20 cellular contexts compared by ENCODE assay signal in the genomic region with DNA sequence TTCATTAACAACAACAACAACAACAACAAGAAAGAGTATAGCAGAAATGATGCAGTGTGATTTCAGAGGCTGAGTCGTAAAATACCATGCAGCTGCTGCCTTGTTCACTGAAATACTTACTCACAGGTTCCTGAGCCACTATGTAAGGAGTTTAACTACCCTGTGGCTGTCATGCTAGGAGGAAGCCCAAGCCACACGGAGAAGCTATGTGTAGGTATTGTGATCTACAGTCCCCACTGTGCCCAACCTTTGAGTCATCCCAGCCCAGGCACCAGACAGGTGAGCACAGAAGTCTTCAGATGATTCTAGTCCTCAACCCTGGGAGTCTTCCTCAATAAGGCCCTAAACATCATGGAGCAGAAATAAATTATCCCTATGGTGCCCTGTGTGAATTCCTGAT.
"Had no signal": no experiment of that assay in that cellular context is flagged by ENCODE, and none has a peak within 500 bp of the region (broad histone marks: within the 10 kb centered on the region; RNA-seq: fewer than 3 reads in every experiment).

No MANE protein-coding gene starts in this region.

- H3K27me3 ChIP-seq: MG63 had no signal

- H3K9ac ChIP-seq: SK-N-SH had no signal

- H3K4me2 ChIP-seq: SK-N-SH had no signal

- DNase-seq: IMR-90, Karpas-422, KG1, MG63, NCI-H1092, NCI-H1105 treated with DMSO at 0.1 percent for 48 hours, NCI-H1417 treated with DMSO at 0.1 percent for 48 hours, NCI-H187, NCI-H2029, NCI-H2081 treated with DMSO at 0.1 percent for 48 hours, NCI-H2171, NCI-H226, NCI-H446, NCI-H510A, NCI-H524 treated with DMSO at 0.1 percent for 48 hours, NCI-H69, NCI-H774, RPMI8226, SHP77, SK-N-SH had no signal

- H3K36me3 ChIP-seq: MG63 had no signal

- H3K4me3 ChIP-seq: MG63 had no signal

- H3K9me3 ChIP-seq: SK-N-SH had no signal
